In the genomic region with DNA sequence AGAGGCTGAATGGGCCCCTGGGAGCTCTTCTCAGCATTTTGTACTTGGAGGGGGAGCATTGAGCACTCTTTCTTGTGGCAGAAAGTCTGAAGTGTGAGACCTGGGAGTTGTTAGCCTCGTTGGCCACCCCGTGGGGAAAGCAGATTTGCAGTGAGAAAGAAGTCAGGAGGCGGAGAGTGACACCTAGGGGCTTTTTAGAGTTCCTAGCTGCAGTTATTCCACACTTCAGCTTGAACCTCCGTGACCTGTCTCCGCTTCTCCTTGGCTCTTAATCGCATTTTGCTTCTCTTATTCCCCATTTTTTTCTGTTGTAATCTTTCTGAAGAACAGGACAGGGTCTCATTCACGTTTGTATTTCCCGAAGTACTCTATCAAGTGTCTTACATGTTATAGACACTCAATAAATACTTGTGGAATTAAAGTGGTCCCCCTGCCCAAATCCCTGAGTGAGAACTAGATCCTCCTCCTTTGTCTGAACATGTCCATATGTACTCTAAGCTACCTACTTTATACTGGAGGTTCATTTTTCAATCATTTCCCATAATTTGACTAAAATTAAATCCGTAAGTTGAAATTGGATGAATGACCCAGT, we compare ENCODE assay signal across 8 cellular contexts. TPM values are rescaled to one million over a fixed set of nuclear protein-coding genes. Genes with fewer than 3 reads are reported as not detected.
DNase-seq lines count a peak whose midpoint lies in the region; TF ChIP-seq lines count a peak whose summit lies in the region.

No MANE protein-coding gene starts in this region.

- no peaks in the 10 kb centered on the region for H3K36me3 Mint-ChIP-seq in activated naive CD8-positive, alpha-beta T cell
- no peaks in the 10 kb centered on the region for H3K36me3 Mint-ChIP-seq in progenitor cell of endocrine pancreas (ENCODE audit: insufficient read depth)

- no peaks in the 10 kb centered on the region for H3K9me3 ChIP-seq in MG63

- no peaks in the 10 kb centered on the region for H3K9me3 Mint-ChIP-seq in activated naive CD8-positive, alpha-beta T cell (ENCODE audit: low read depth)
- no peaks in the 10 kb centered on the region for H3K9me3 Mint-ChIP-seq in progenitor cell of endocrine pancreas (ENCODE audit: low read depth)

- no peak overlapping the region for H3K4me3 Mint-ChIP-seq in activated naive CD8-positive, alpha-beta T cell
- H3K4me3 Mint-ChIP-seq in progenitor cell of endocrine pancreas (ENCODE audit: low read depth): no peak overlapping the region

- H3K27me3 Mint-ChIP-seq in activated naive CD8-positive, alpha-beta T cell: no peaks in the 10 kb centered on the region
- H3K27me3 Mint-ChIP-seq in progenitor cell of endocrine pancreas: peaks cover 38% of the 10 kb centered on the region

- peak; percentile 39 to 63 for DNase-seq in NCI-H2081 (lab: John Stamatoyannopoulos, UW)
- no peak for DNase-seq in NCI-H2081 treated with DMSO at 0.1 percent for 48 hours (lab: John Stamatoyannopoulos, UW)
- peak; percentile 45 for DNase-seq in HFF-Myc (ENCODE audit: extremely low read depth, low read depth)
- DNase-seq in MG63: peak; percentile 61
- peak; percentile 66 for DNase-seq in SK-N-DZ (ENCODE audit: low spot score)
- DNase-seq in head of caudate nucleus: peak in 41 of 42 donors; percentile 26 to 87 (median 68)
- DNase-seq in progenitor cell of endocrine pancreas (ENCODE audit: low spot score, unreplicated experiment): peak; percentile 29

- peaks cover 37% of the 10 kb centered on the region for H3K4me1 Mint-ChIP-seq in activated naive CD8-positive, alpha-beta T cell (ENCODE audit: low read depth)
- H3K4me1 Mint-ChIP-seq in progenitor cell of endocrine pancreas (ENCODE audit: low read depth): peaks cover 2% of the 10 kb centered on the region

- no peaks in the 10 kb centered on the region; the same call in 1 of the 2 replicates for H3K27me3 ChIP-seq in MG63

- intact Hi-C loops in head of caudate nucleus (cut with DNase I): loop anchor here (5.0 kb wide), 2 partner anchors 152 to 382 kb away; no protein-coding TSS in a partner anchor

- no peaks in the 10 kb centered on the region for H3K36me3 ChIP-seq in MG63

- TF ChIP-seq CTCF in HFF-Myc (IDR thresholded peaks at IDR 0.05; ENCODE audit: low read depth, low read length, missing control alignments): peak; percentile 64
- peak; percentile 78 for TF ChIP-seq CTCF in progenitor cell of endocrine pancreas (IDR thresholded peaks at IDR 0.05; ENCODE audit: unreplicated experiment)

- no peak overlapping the region for H3K4me3 ChIP-seq in HFF-Myc (replicated peaks; ENCODE audit: low read depth, low read length)
- no peak overlapping the region for H3K4me3 ChIP-seq in MG63

- peak overlapping the region; percentile 41 for H3K27ac Mint-ChIP-seq in activated naive CD8-positive, alpha-beta T cell
- no peak overlapping the region for H3K27ac Mint-ChIP-seq in progenitor cell of endocrine pancreas

RNA-seq across cellular contexts. Expression of gene C1orf141, which starts 14.5 kb away (rescaled TPM):
- total RNA-seq in MG63 (2014; rRNA removed; shearing (Covaris generic); ENCODE audit: low replicate concordance): not detected in 2 replicates
- polyA plus RNA-seq in SK-N-DZ (2014; cell fraction: cytosol; rRNA removed): not detected in 2 replicates
- not detected in 2 replicates for polyA plus RNA-seq in SK-N-DZ (2014; cell fraction: nucleus; rRNA removed)
- total RNA-seq in progenitor cell of endocrine pancreas: 0.31 TPM in 1 of 2 replicates, not detected in the other

RNA-seq across cellular contexts. Expression of gene IL23R, which starts 17.0 kb away (rescaled TPM):
- not detected in 2 replicates for total RNA-seq in MG63 (2014; rRNA removed; shearing (Covaris generic); ENCODE audit: low replicate concordance)
- polyA plus RNA-seq in SK-N-DZ (2014; cell fraction: cytosol; rRNA removed): 0.05 and 0.81 TPM in 2 replicates
- polyA plus RNA-seq in SK-N-DZ (2014; cell fraction: nucleus; rRNA removed): 0.96 TPM in 1 of 2 replicates, not detected in the other
- not detected in 2 replicates for total RNA-seq in progenitor cell of endocrine pancreas
